In the genomic region with DNA sequence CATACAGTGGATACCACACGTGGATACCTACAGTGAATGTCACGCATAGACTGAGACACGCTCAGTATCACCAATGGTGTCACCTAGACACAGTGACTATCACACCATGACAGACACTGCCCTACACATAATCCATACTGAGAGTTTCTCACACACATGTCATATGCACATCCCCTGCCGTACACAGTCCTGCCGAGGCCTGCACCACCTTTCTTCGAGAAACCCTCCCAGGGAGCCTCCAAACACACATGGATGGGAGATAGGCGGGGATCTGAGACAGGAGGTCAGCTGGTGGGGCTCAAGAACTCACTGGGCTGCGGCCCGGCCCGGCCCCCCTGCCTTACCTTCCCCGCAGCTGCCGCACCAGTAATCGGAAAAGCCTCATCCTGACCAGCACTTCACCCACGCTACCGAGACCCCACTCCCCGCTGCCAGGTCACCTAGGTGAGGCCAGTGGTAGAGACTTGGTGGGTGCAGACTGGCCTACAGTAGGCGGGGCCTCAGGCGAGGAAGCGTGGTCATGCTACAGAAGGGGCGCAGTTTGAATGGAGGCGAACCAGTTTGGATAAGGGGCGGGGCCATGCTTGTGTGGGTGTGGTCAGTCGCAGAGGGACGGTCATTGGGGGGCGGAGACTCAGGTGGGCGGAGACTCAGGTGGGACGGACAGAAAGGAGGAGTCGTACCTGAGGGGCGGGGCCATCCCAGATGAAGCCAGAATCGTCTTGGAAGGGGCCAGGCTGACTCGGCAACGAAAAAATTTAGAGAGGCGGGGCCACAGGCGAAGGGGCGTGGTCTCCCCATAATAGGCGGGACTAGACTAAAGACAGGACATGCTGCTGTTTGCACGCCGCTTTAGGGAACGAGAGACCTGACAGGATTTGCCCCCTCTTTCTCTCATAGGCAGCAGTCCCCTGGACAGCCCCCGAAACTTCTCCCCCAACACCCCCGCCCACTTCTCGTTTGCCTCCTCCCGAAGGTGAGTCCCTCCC, we compare ENCODE assay signal across 9 cellular contexts. TPM values are rescaled to one million over a fixed set of nuclear protein-coding genes. Genes with fewer than 3 reads are reported as not detected.
DNase-seq lines count a peak whose midpoint lies in the region; ATAC-seq and TF ChIP-seq lines count a peak whose summit lies in the region.
"Had no signal": no experiment of that assay in that cellular context is flagged by ENCODE, and none has a peak within 500 bp of the region (broad histone marks: within the 10 kb centered on the region; RNA-seq: fewer than 3 reads in every experiment).

No MANE protein-coding gene starts in this region.

- H3K27me3 ChIP-seq in lower lobe of right lung (ENCODE audit: low read depth) (peaks cover 87% of the 10 kb centered on the region), upper lobe of right lung (peaks cover 97% of the 10 kb centered on the region)

- DNase-seq in CD14-positive monocyte (ENCODE audit: low spot score) (no peak), HCEC 1CT (peak; percentile 62), SK-N-DZ (ENCODE audit: low spot score) (peak; percentile 71), choroid plexus epithelial cell (ENCODE audit: low read depth) (peak; percentile 69), lower lobe of right lung (peak; percentile 77), upper lobe of right lung (peak; percentile 85), mesenteric fat pad (ENCODE audit: low spot score) (no peak)

- peaks cover 4 to 11% of the 10 kb centered on the region in 2 donors for H3K36me3 Mint-ChIP-seq in CD14-positive monocyte

- H3K36me3 ChIP-seq in lower lobe of right lung (no peaks in the 10 kb centered on the region), upper lobe of right lung (no peaks in the 10 kb centered on the region)

- no peaks in the 10 kb centered on the region for H3K9me3 ChIP-seq in lower lobe of right lung
- H3K9me3 ChIP-seq in upper lobe of right lung, result no peaks in the 10 kb centered on the region

- peaks cover 3 to 35% (median 28%) of the 10 kb centered on the region in 7 donors for H3K9me3 Mint-ChIP-seq in CD14-positive monocyte

- peak; percentile 74 to 84 for ATAC-seq in lower lobe of right lung
- peak; percentile 87 for ATAC-seq in upper lobe of right lung
- no peak for ATAC-seq in HG02610 (IDR thresholded peaks at IDR 0.05; ENCODE audit: unreplicated experiment)

- peak overlapping the region; percentile 34 to 85 for H3K4me3 Mint-ChIP-seq in CD14-positive monocyte

- H3K4me3 ChIP-seq in choroid plexus epithelial cell (ENCODE audit: low read depth, low read length), result peak overlapping the region; percentile 20
- peak overlapping the region; percentile 32 for H3K4me3 ChIP-seq in lower lobe of right lung
- peak overlapping the region; percentile 15 for H3K4me3 ChIP-seq in upper lobe of right lung

- H3K27me3 Mint-ChIP-seq in CD14-positive monocyte (ENCODE audit: low read depth in 3 of 3), result peaks cover 69 to 85% (median 76%) of the 10 kb centered on the region in 3 donors

- no peak overlapping the region for H3K27ac ChIP-seq in lower lobe of right lung
- H3K27ac ChIP-seq in upper lobe of right lung, result no peak overlapping the region

- peaks cover 24% of the 10 kb centered on the region for H3K4me1 Mint-ChIP-seq in CD14-positive monocyte

- intact Hi-C loops in CD14-positive monocyte (cut with micrococcal nuclease) (loop anchor here in 1 of 2 donors (5.0 kb wide), 1 partner anchor 33 kb away; the partner anchor contains the start of gene RNASEH2A), lower lobe of right lung (cut with DNase I) (loop anchor here (10.0 kb wide), 1 partner anchor 76 kb away; no protein-coding TSS in a partner anchor), upper lobe of right lung (cut with DNase I) (no loop called here)

- H3K4me1 ChIP-seq in lower lobe of right lung (peaks cover 15% of the 10 kb centered on the region), upper lobe of right lung (peaks cover 9% of the 10 kb centered on the region)

- H3K27ac Mint-ChIP-seq in CD14-positive monocyte, result no peak overlapping the region

- TF ChIP-seq CTCF in CD14-positive monocyte (IDR thresholded peaks at IDR 0.05) (no peak), choroid plexus epithelial cell (conservative IDR thresholded peaks at IDR 0.05; ENCODE audit: low read depth, low read length) (no peak), lower lobe of right lung (IDR thresholded peaks at IDR 0.05) (no peak), upper lobe of right lung (IDR thresholded peaks at IDR 0.05) (no peak)

RNA-seq across cellular contexts. Expression of gene MAST1, which starts 2.1 kb away (rescaled TPM):
- polyA plus RNA-seq in CD14-positive monocyte, result 1 to 10 TPM in 1 of 2 donors, under 1 TPM in 1; 0.28 to 3.6 TPM
- 18.5 and 25.5 TPM in 2 replicates for polyA plus RNA-seq in SK-N-DZ (2014; cell fraction: cytosol; rRNA removed)
- polyA plus RNA-seq in SK-N-DZ (2014; cell fraction: nucleus; rRNA removed), result 81.0 and 102 TPM in 2 replicates
- 0.15 TPM for total RNA-seq in lower lobe of right lung
- total RNA-seq in upper lobe of right lung, result not detected
- total RNA-seq in mesenteric fat pad, result 0.90 TPM

RNA-seq across cellular contexts. Expression of gene RTBDN, which starts 6.0 kb away (rescaled TPM):
- not detected for polyA plus RNA-seq in CD14-positive monocyte
- polyA plus RNA-seq in SK-N-DZ (2014; cell fraction: cytosol; rRNA removed), result 8.0 and 8.8 TPM in 2 replicates
- polyA plus RNA-seq in SK-N-DZ (2014; cell fraction: nucleus; rRNA removed), result 2.5 and 5.7 TPM in 2 replicates
- not detected for total RNA-seq in lower lobe of right lung
- total RNA-seq in upper lobe of right lung, result not detected
- total RNA-seq in mesenteric fat pad, result not detected
- total RNA-seq: pulmonary artery endothelial cell had no signal

RNA-seq across cellular contexts. Expression of gene RNASEH2A, which starts 34.0 kb away (rescaled TPM):
- 10 to 100 TPM; 15.2 to 21.5 TPM for polyA plus RNA-seq in CD14-positive monocyte
- 88.4 and 99.4 TPM in 2 replicates for polyA plus RNA-seq in SK-N-DZ (2014; cell fraction: cytosol; rRNA removed)
- polyA plus RNA-seq in SK-N-DZ (2014; cell fraction: nucleus; rRNA removed), result 67.7 and 74.8 TPM in 2 replicates
- total RNA-seq in lower lobe of right lung (10.9 TPM), upper lobe of right lung (7.4 TPM), mesenteric fat pad (2.7 TPM)

RNA-seq across cellular contexts. Expression of gene THSD8, which starts 38.5 kb away (rescaled TPM):
- polyA plus RNA-seq in CD14-positive monocyte, result 1 to 10 TPM in 1 of 2 donors, not detected in 1; 4.0 TPM
- not detected in 2 replicates for polyA plus RNA-seq in SK-N-DZ (2014; cell fraction: cytosol; rRNA removed)
- polyA plus RNA-seq in SK-N-DZ (2014; cell fraction: nucleus; rRNA removed), result not detected in 2 replicates
- 1.5 TPM for total RNA-seq in lower lobe of right lung
- total RNA-seq in upper lobe of right lung, result 2.8 TPM
- total RNA-seq in mesenteric fat pad, result 2.1 TPM

RNA-seq across cellular contexts. Expression of gene PRDX2, which starts 38.8 kb away (rescaled TPM):
- polyA plus RNA-seq in CD14-positive monocyte, result 10 to 100 TPM; 46.7 to 71.5 TPM
- polyA plus RNA-seq in SK-N-DZ (2014; cell fraction: cytosol; rRNA removed), result 767 and 849 TPM in 2 replicates
- 377 and 409 TPM in 2 replicates for polyA plus RNA-seq in SK-N-DZ (2014; cell fraction: nucleus; rRNA removed)
- total RNA-seq in lower lobe of right lung (101 TPM), upper lobe of right lung (123 TPM), mesenteric fat pad (238 TPM)

Comparison
In these comparisons a context has a peak if more than half of its experiments do, and no peak if none do; other contexts are left out.
1. DNase-seq: peak in HCEC 1CT (single experiment), SK-N-DZ (single experiment), choroid plexus epithelial cell (single experiment), lower lobe of right lung (single experiment) and upper lobe of right lung (single experiment); none in CD14-positive monocyte (single experiment) and mesenteric fat pad (single experiment).
2. Peak in every context shown above with its lines, with median percentiles within 50 percentile points of each other: H3K4me3 ChIP-seq.